Comparison of ENCODE assay signal across 1 cellular context in the genomic region with DNA sequence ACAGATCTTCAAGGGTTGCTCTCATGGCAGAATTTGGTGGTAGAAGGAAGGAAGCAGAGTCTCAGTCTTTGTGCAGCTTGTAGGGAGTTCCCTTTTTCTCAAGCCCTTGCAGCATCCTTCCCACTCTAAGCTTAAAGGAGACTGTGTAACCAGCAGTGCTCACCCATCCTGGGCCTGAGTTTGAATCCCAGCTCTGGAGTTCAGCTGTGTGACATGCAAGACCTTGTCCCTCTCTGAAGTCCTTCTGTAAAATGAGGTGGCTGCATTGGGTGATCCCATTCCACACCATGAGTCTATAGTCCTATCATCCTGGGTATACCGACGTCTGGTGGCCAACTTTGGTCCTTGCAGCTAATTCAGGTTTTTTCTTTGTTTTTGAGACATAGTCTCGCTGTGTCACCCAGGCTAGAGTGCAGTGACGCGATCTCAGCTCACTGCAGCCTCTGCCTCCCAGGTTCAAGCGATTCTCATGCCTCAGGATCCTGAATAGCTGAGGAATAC.
TF ChIP-seq lines count a peak whose summit lies in the region.

No MANE protein-coding gene starts in this region.

TF ChIP-seq in IMR-90, 13 proteins besides CTCF, POLR2A, EP300 and RAD21:
- TF ChIP-seq RCOR1 (IDR thresholded peaks at IDR 0.05; ENCODE audit: insufficient replicate concordance, low read length) (no peak), SMC3 (IDR thresholded peaks at IDR 0.05; ENCODE audit: low read depth, low read length) (peak; percentile 32)
